In genomic region chr14:28777773-28778606, GRCh38 we compare ENCODE assay signal across 1 cellular context.
TF ChIP-seq lines count a peak whose summit lies in the region.

No MANE protein-coding gene starts in this region.

TF ChIP-seq in HepG2, 621 proteins besides CTCF, POLR2A, EP300 and RAD21 (continued from another document):
- TF ChIP-seq HIC2 (CRISPR knock-in tag; IDR thresholded peaks at IDR 0.05; ENCODE audit: low read depth) (no peak), MYPOP (CRISPR knock-in tag; IDR thresholded peaks at IDR 0.05) (no peak)
